In the genomic region with DNA sequence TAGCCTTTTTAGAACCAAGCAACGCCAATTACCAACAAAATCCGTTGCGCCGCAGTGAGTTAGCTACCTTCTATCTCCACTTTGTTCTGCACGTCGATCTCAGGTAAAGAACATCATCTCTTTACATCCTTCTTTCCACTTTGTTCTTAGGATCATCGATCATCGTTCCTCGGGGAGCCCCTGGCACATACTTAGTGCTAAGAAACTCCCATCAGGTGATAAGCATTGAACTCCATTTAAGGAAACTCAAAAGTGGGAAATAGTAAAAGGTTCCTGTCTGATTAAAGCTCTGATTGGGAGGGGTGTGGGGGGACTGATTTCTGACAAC, we compare ENCODE assay signal across 8 cellular contexts.
A peak's percentile ranks its signal among the peaks of the same experiment; 100 is the strongest.
DNase-seq lines count a peak whose midpoint lies in the region; ATAC-seq, FAIRE-seq and TF ChIP-seq lines count a peak whose summit lies in the region.

No MANE protein-coding gene starts in this region.

- H3K4me1 ChIP-seq in NT2/D1 (ENCODE audit: insufficient read depth, insufficient read length), result peaks cover 2% of the 10 kb centered on the region
- peaks cover 0 to 4% (median 2%) of the 10 kb centered on the region in 4 experiments; a peak in 3 of 7 replicates for H3K4me1 ChIP-seq in H1 (replicated peaks in 1 of 4; ENCODE audit: control insufficient read depth in 3 of 4, insufficient read depth in 4 of 4, low read length in 3 of 4)

- peak overlapping the region; percentile 15 for H4K91ac ChIP-seq in H1 (replicated peaks; ENCODE audit: insufficient read length, low read length)

- H4K20me1 ChIP-seq in H1 (replicated peaks in 1 of 2; ENCODE audit: control insufficient read depth in 1 of 2, insufficient read depth in 2 of 2, low read length in 2 of 2), result no peaks in the 10 kb centered on the region

- peaks cover 3% of the 10 kb centered on the region for H3K27me3 Mint-ChIP-seq in nephron progenitor cell (ENCODE audit: low read depth, poor library complexity)

- H3K18ac ChIP-seq in H1 (ENCODE audit: extremely low read depth, low read length), result peak overlapping the region; percentile 64; the same call in 1 of the 2 replicates

- no peaks in the 10 kb centered on the region for H3K27me3 ChIP-seq in NT2/D1 (ENCODE audit: insufficient read depth, insufficient read length)
- no peaks in the 10 kb centered on the region for H3K27me3 ChIP-seq in H1 (replicated peaks in 1 of 4; ENCODE audit: control insufficient read depth in 3 of 4, extremely low read depth in 1 of 4, insufficient read depth in 3 of 4, low read length in 3 of 4)

- peaks cover 33% of the 10 kb centered on the region for H3K9me3 Mint-ChIP-seq in nephron progenitor cell

- no peak overlapping the region for H3K23ac ChIP-seq in H1 (ENCODE audit: insufficient read length)

- no peak for TF ChIP-seq POLR2A in H1 (IDR thresholded peaks at IDR 0.05; ENCODE audit: control extremely low read depth in 1 of 2, low read depth in 2 of 2, low read length in 2 of 2)

- 0 out of 2 replicates have a peak overlapping the region, but pooled peaks have one; percentile 21 for H2BK15ac ChIP-seq in H1 (ENCODE audit: low read length)

- peak overlapping the region; percentile 73 to 84 for H3K4me2 ChIP-seq in H1 (ENCODE audit: insufficient read depth in 1 of 2, low read depth in 2 of 2, low read length in 2 of 2)

- peak overlapping the region; percentile 95 for H3K27ac ChIP-seq in H1 (ENCODE audit: low read depth, low read length)

- no peak overlapping the region; the same call in 1 of the 2 replicates for H2BK12ac ChIP-seq in H1 (ENCODE audit: low read depth, low read length)

- H3K23me2 ChIP-seq in H1 (ENCODE audit: low read depth, low read length), result peaks cover 5% of the 10 kb centered on the region; the same call in 1 of the 2 replicates

- peak overlapping the region; percentile 86 for H3K4me3 Mint-ChIP-seq in nephron progenitor cell

- peak overlapping the region; percentile 13 for H3K4ac ChIP-seq in H1 (replicated peaks; ENCODE audit: insufficient read length, low read depth, low read length)

- H2AFZ ChIP-seq in H1 (ENCODE audit: low read length), result peak overlapping the region; percentile 96

- H3K4me3 ChIP-seq in AG10803 (ENCODE audit: low read length), result peak overlapping the region; percentile 67
- H3K4me3 ChIP-seq in NT2/D1 (ENCODE audit: insufficient read length, low read depth), result peak overlapping the region; percentile 77
- peak overlapping the region; percentile 85 to 93 (median 90) for H3K4me3 ChIP-seq in H1 (ENCODE audit: extremely low read depth in 1 of 4, insufficient read depth in 2 of 4, low read depth in 3 of 4, low read length in 4 of 4)

- H3K79me2 ChIP-seq in H1 (ENCODE audit: control insufficient read depth in 1 of 2, insufficient read depth in 2 of 2, low read length in 2 of 2), result peaks cover 0 to 32% of the 10 kb centered on the region in 2 experiments; a peak in 2 of 4 replicates

- in situ Hi-C loops in GM13977 (cut with MboI; ENCODE audit: low pct_unique_long_range_greater_than_20kb, low sequenced_read_pairs, unreplicated experiment), result no loop called here

- H3K36me3 ChIP-seq in NT2/D1 (ENCODE audit: insufficient read depth, insufficient read length, low read length) (no peaks in the 10 kb centered on the region), H1 (ENCODE audit: control insufficient read depth in 2 of 4, insufficient read depth in 4 of 4, low read length in 3 of 4) (no peaks in the 10 kb centered on the region; a peak in 1 of 8 replicates)

- peak overlapping the region; percentile 10 for H3K56ac ChIP-seq in H1 (replicated peaks; ENCODE audit: insufficient read length, low read depth, low read length)

- FAIRE-seq in H1 (lab: Jason Lieb, UNC), result no peak

- no peaks in the 10 kb centered on the region; the same call in 1 of the 2 replicates for H3K79me1 ChIP-seq in H1 (ENCODE audit: low read depth, low read length)

- CTCF ChIA-PET in H1 (lab: Charles Lee; ENCODE audit: partially characterized antibody), result interaction anchor here (0.8 to 1.5 kb wide), 3 partner anchors 14 to 106 kb away, joined by 3 to 6 read pairs (median 3); no protein-coding TSS in a partner anchor

- TF ChIP-seq RAD21 in H1 (IDR thresholded peaks at IDR 0.05 in 1 of 2, conservative IDR thresholded peaks at IDR 0.05 in 1 of 2; ENCODE audit: low read depth in 2 of 2, low read length in 2 of 2), result no peak

- 60% methylated on average over 9 of the region's 9 CpGs; no CpG with 5 or more reads in 1 of the 2 experiments for WGBS in H1 (ENCODE audit: extremely low coverage in 1 of 2, insufficient coverage in 1 of 2, insufficient read length in 1 of 2, insufficient replicate concordance in 2 of 2, low coverage in 1 of 2, low lambda C conversion rate in 2 of 2, missing lambda C conversion rate in 1 of 2), 2 experiments

- H4K8ac ChIP-seq in H1 (ENCODE audit: extremely low read depth, insufficient read depth, low read length), result no peak overlapping the region

- TF ChIP-seq EP300 in H1 (IDR thresholded peaks at IDR 0.05; ENCODE audit: borderline replicate concordance in 1 of 2, low read depth in 2 of 2, low read length in 2 of 2), result no peak

- no peak for ATAC-seq in GM21576 (IDR thresholded peaks at IDR 0.05; ENCODE audit: unreplicated experiment)
- no peak for ATAC-seq in GM21526 (IDR thresholded peaks at IDR 0.05; ENCODE audit: low FRiP score, unreplicated experiment)

- peaks cover 22% of the 10 kb centered on the region for H3K9me3 ChIP-seq in NT2/D1 (ENCODE audit: insufficient read depth, low read length)
- H3K9me3 ChIP-seq in H1 (ENCODE audit: insufficient read depth in 2 of 2, low read depth in 1 of 2, low read length in 1 of 2), result 0 out of 4 replicates have a peak, but pooled peaks cover 0 to 3% of the 10 kb centered on the region in 2 experiments

- H4K5ac ChIP-seq in H1 (ENCODE audit: insufficient read length, low read depth, low read length), result peak overlapping the region; percentile 0

- POLR2A ChIA-PET in H1 (lab: Charles Lee; ENCODE audit: partially characterized antibody), result interaction anchor here (0.8 to 1.5 kb wide), 3 partner anchors 14 to 113 kb away, joined by 3 to 5 read pairs (median 4); a partner anchor contains a TSS

- DNase-seq in AG10803 (ENCODE audit: low read depth) (no peak), NT2/D1 (ENCODE audit: low read depth, low spot score) (no peak), H1 (ENCODE audit: low read depth in 1 of 2, low spot score in 2 of 2) (no peak), nephron progenitor cell (no peak), GM13977 (ENCODE audit: low spot score) (no peak), NCI-H187 (lab: John Stamatoyannopoulos, UW) (no peak)

- H3K4me1 Mint-ChIP-seq in nephron progenitor cell, result peaks cover 15% of the 10 kb centered on the region

- H2BK5ac ChIP-seq in H1 (ENCODE audit: low read depth, low read length), result peak overlapping the region; percentile 28

- H3K9ac ChIP-seq in NT2/D1 (ENCODE audit: insufficient read length, low read depth), result peak overlapping the region; percentile 37
- peak overlapping the region in 3 of 4 experiments; percentile 15 to 94 (median 91); a peak in 6 of 7 replicates for H3K9ac ChIP-seq in H1 (replicated peaks in 1 of 4; ENCODE audit: extremely low read depth in 1 of 4, low read depth in 3 of 4, low read length in 3 of 4)

- TF ChIP-seq CTCF in AG10803 (conservative IDR thresholded peaks at IDR 0.05; ENCODE audit: low read length) (no peak), H1 (IDR thresholded peaks at IDR 0.05; ENCODE audit: control extremely low read depth in 1 of 3, insufficient read depth in 1 of 3, low read depth in 1 of 3, low read length in 3 of 3) (no peak), nephron progenitor cell (IDR thresholded peaks at IDR 0.05) (no peak), GM13977 (IDR thresholded peaks at IDR 0.05; ENCODE audit: extremely low read depth, insufficient read depth, missing control alignments) (no peak)

- peaks cover 31% of the 10 kb centered on the region for H3K36me3 Mint-ChIP-seq in nephron progenitor cell (ENCODE audit: low read depth)

- peak overlapping the region; percentile 69 for H3K27ac Mint-ChIP-seq in nephron progenitor cell

- no peak overlapping the region for H2BK120ac ChIP-seq in H1 (replicated peaks; ENCODE audit: low read depth, low read length)

- H2AK5ac ChIP-seq in H1 (ENCODE audit: low read depth, low read length), result 0 out of 2 replicates have a peak overlapping the region, but pooled peaks have one; percentile 2

- H3K14ac ChIP-seq in H1 (ENCODE audit: insufficient read length), result no peak overlapping the region

- 0 out of 2 replicates have a peak overlapping the region, but pooled peaks have one; percentile 43 for H2BK20ac ChIP-seq in H1 (ENCODE audit: low read length)

TF ChIP-seq in H1, 55 proteins besides CTCF, POLR2A, EP300 and RAD21:
- TF ChIP-seq SP4 (IDR thresholded peaks at IDR 0.05; ENCODE audit: low read length), result no peak
